In the genomic region with DNA sequence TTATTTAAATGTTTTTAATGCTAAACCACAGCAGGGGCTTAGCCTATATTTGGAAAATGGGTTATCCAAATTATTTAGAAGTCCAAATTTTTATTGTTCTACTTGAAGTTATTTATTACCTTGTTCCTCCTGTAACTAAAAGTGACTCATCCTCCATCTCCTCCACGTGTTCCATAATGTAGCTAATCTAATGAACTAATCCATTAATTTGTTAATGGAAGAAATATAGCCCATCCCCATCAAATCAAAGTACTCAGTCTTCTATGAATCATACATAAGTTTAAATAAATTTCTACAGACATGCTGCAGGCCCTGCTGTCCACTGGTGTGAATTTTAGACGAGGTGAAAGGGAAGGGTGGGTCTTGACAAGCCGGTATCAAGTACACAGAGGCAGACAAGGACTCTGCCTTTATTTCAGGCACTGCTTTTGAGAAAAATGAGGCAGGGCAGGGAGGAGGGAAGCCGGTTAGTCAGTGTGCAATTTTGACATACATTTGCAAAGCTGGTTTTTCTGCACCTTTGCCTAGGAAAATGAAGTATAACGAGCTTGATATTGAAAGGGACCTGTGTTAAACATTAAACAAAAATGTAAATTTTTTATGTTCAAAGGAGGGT, we compare ENCODE assay signal across 6 cellular contexts. TPM values are rescaled to one million over a fixed set of nuclear protein-coding genes. Genes with fewer than 3 reads are reported as not detected.
"Had no signal": no experiment of that assay in that cellular context is flagged by ENCODE, and none has a peak within 500 bp of the region (broad histone marks: within the 10 kb centered on the region; RNA-seq: fewer than 3 reads in every experiment).

No MANE protein-coding gene starts in this region.

RNA-seq across cellular contexts. Expression of a gene that starts 21.2 kb away (rescaled TPM):
- total RNA-seq: cardiac septum, endodermal cell, myocyte, progenitor cell of endocrine pancreas, right cardiac atrium had no signal
- polyA plus RNA-seq: ovary, right cardiac atrium had no signal
